30 cellular contexts compared by ENCODE assay signal in genomic region chrX:106751407-106751806, GRCh38. TPM values are rescaled to one million over a fixed set of nuclear protein-coding genes. Genes with fewer than 3 reads are reported as not detected.
DNase-seq lines count a peak whose midpoint lies in the region; ATAC-seq, FAIRE-seq and TF ChIP-seq lines count a peak whose summit lies in the region.
"Had no signal": no experiment of that assay in that cellular context is flagged by ENCODE, and none has a peak within 500 bp of the region (broad histone marks: within the 10 kb centered on the region; RNA-seq: fewer than 3 reads in every experiment).

No MANE protein-coding gene starts in this region.

- no peaks in the 10 kb centered on the region for H3K27me3 ChIP-seq in endodermal cell (ENCODE audit: control insufficient read depth, insufficient read depth, low read length, poor library complexity, severe bottlenecking)
- H3K27me3 ChIP-seq in HepG2 (ENCODE audit: control insufficient read depth in 1 of 2, insufficient read depth in 2 of 2, low read length in 2 of 2): no peaks in the 10 kb centered on the region
- no peaks in the 10 kb centered on the region for H3K27me3 ChIP-seq in right lobe of liver
- H3K27me3 ChIP-seq in trophoblast cell (ENCODE audit: insufficient read depth, low read length): no peaks in the 10 kb centered on the region
- H3K27me3 ChIP-seq in effector memory CD4-positive, alpha-beta T cell (replicated peaks; ENCODE audit: control insufficient read depth, insufficient read depth, low read length, poor library complexity, severe bottlenecking): no peaks in the 10 kb centered on the region
- H3K27me3 ChIP-seq: BE2C had no signal

- peaks cover 45% of the 10 kb centered on the region for H3K9me3 Mint-ChIP-seq in endodermal cell
- peaks cover 3% of the 10 kb centered on the region for H3K9me3 Mint-ChIP-seq in activated CD8-positive, alpha-beta T cell treated with anti-CD3 and anti-CD28 coated beads for 36 hours

- H3K27me3 Mint-ChIP-seq in endodermal cell (ENCODE audit: insufficient read depth): no peaks in the 10 kb centered on the region
- H3K27me3 Mint-ChIP-seq in activated CD8-positive, alpha-beta T cell treated with anti-CD3 and anti-CD28 coated beads for 36 hours: peaks cover 1% of the 10 kb centered on the region
- H3K27me3 Mint-ChIP-seq: CD4-positive, CD25-positive, alpha-beta regulatory T cell had no signal

- H3K4me3 ChIP-seq in endodermal cell (ENCODE audit: low read length) (no peak overlapping the region), HepG2 (replicated peaks in 1 of 3; ENCODE audit: insufficient read depth in 1 of 3, low read depth in 2 of 3, low read length in 3 of 3) (no peak overlapping the region), right lobe of liver (no peak overlapping the region), trophoblast cell (ENCODE audit: low read depth, low read length) (no peak overlapping the region)
- H3K4me3 ChIP-seq in effector memory CD4-positive, alpha-beta T cell (ENCODE audit: insufficient read depth, low read depth, low read length, poor library complexity, severe bottlenecking): no peak overlapping the region
- H3K4me3 ChIP-seq: BLaER1 had no signal

- peaks cover 20% of the 10 kb centered on the region for H4K20me1 ChIP-seq in HepG2 (ENCODE audit: insufficient read depth, low read length)
- H4K20me1 ChIP-seq: BLaER1 had no signal

- in situ Hi-C loops in HepG2 (cut with HindIII; ENCODE audit: extremely low pct_ligation_motif_present, low pct_unique_long_range_greater_than_20kb): no loop called here

- peak; percentile 35 for DNase-seq in endodermal cell
- no peak for DNase-seq in HepG2 (ENCODE audit: low spot score)
- DNase-seq in right lobe of liver: no peak
- DNase-seq in trophoblast cell: no peak
- DNase-seq in activated CD8-positive, alpha-beta T cell treated with anti-CD3 and anti-CD28 coated beads for 36 hours: no peak
- no peak for DNase-seq in central memory CD4-positive, alpha-beta T cell
- no peak for DNase-seq in effector memory CD4-positive, alpha-beta T cell
- DNase-seq: 8988T; ACHN; BE2C; C1 segment of cervical spinal cord; CD4-positive, alpha-beta memory T cell; CD4-positive, CD25-positive, alpha-beta regulatory T cell; CD8-positive, alpha-beta memory T cell; COR-L47; DMS 273 treated with DMSO at 0.1 percent for 48 hours; DMS153; DMS53; DMS79; DND-41; EL; GF-D8 had no signal

- H3K14ac ChIP-seq in trophoblast cell (ENCODE audit: low read length): no peak overlapping the region

- H3K36me3 Mint-ChIP-seq in endodermal cell (ENCODE audit: low read depth): no peaks in the 10 kb centered on the region
- no peaks in the 10 kb centered on the region for H3K36me3 Mint-ChIP-seq in activated CD8-positive, alpha-beta T cell treated with anti-CD3 and anti-CD28 coated beads for 36 hours (ENCODE audit: low read depth)
- H3K36me3 Mint-ChIP-seq: CD14-positive monocyte; CD4-positive, alpha-beta memory T cell; CD4-positive, CD25-positive, alpha-beta regulatory T cell; CD8-positive, alpha-beta memory T cell had no signal

- no peak for TF ChIP-seq CTCF in endodermal cell (conservative IDR thresholded peaks at IDR 0.05)
- no peak for TF ChIP-seq CTCF in HepG2 (CRISPR knock-in tag; IDR thresholded peaks at IDR 0.05)
- no peak for TF ChIP-seq CTCF in right lobe of liver (IDR thresholded peaks at IDR 0.05)
- no peak for TF ChIP-seq CTCF in activated CD8-positive, alpha-beta T cell treated with anti-CD3 and anti-CD28 coated beads for 36 hours (IDR thresholded peaks at IDR 0.05)

- H2AK5ac ChIP-seq in trophoblast cell (ENCODE audit: low read length): no peak overlapping the region

- H3K23ac ChIP-seq in trophoblast cell (ENCODE audit: low read length): no peak overlapping the region

- no peak overlapping the region for H4K8ac ChIP-seq in trophoblast cell (ENCODE audit: low read depth, low read length)

- no peak for TF ChIP-seq RAD21 in HepG2 (CRISPR knock-in tag; IDR thresholded peaks at IDR 0.05)

- H3K79me2 ChIP-seq in HepG2 (ENCODE audit: insufficient read depth, low read length) (peaks cover 36% of the 10 kb centered on the region), trophoblast cell (ENCODE audit: control insufficient read depth, insufficient read depth, low read length, poor library complexity) (no peaks in the 10 kb centered on the region)

- no peak overlapping the region for H2BK12ac ChIP-seq in trophoblast cell (ENCODE audit: low read length)

- H3K4me2 ChIP-seq in HepG2 (ENCODE audit: low read depth, low read length): no peak overlapping the region
- no peak overlapping the region for H3K4me2 ChIP-seq in trophoblast cell (ENCODE audit: low read length)
- H3K4me2 ChIP-seq: BLaER1 had no signal

- H3K4me1 ChIP-seq in endodermal cell (ENCODE audit: control insufficient read depth, insufficient read depth, low read length): no peaks in the 10 kb centered on the region
- peaks cover 29% of the 10 kb centered on the region for H3K4me1 ChIP-seq in HepG2 (ENCODE audit: insufficient read depth, low read length)
- no peaks in the 10 kb centered on the region for H3K4me1 ChIP-seq in right lobe of liver
- no peaks in the 10 kb centered on the region for H3K4me1 ChIP-seq in trophoblast cell (ENCODE audit: control insufficient read depth in 1 of 2, insufficient read depth in 2 of 2, low read length in 2 of 2)
- no peaks in the 10 kb centered on the region for H3K4me1 ChIP-seq in effector memory CD4-positive, alpha-beta T cell (ENCODE audit: control insufficient read depth, insufficient read depth, low read length, poor library complexity, severe bottlenecking)
- H3K4me1 ChIP-seq: BE2C, BLaER1 had no signal

- H4K91ac ChIP-seq in trophoblast cell (ENCODE audit: low read depth, low read length): peak overlapping the region; percentile 8

- H3K9ac ChIP-seq in endodermal cell (ENCODE audit: extremely low read depth, low read length, poor library complexity, severe bottlenecking) (no peak overlapping the region), HepG2 (ENCODE audit: insufficient read depth, low read depth, low read length) (no peak overlapping the region), trophoblast cell (ENCODE audit: low read length) (no peak overlapping the region)
- H3K9ac ChIP-seq: BLaER1 had no signal

- H3K27ac ChIP-seq in endodermal cell (ENCODE audit: low read depth, low read length): no peak overlapping the region
- no peak overlapping the region for H3K27ac ChIP-seq in HepG2 (ENCODE audit: extremely low read length, insufficient read depth, low read length)
- H3K27ac ChIP-seq in right lobe of liver: no peak overlapping the region
- peak overlapping the region; percentile 44 for H3K27ac ChIP-seq in trophoblast cell (ENCODE audit: low read depth, low read length)
- H3K27ac ChIP-seq in effector memory CD4-positive, alpha-beta T cell (ENCODE audit: insufficient read depth, low read length, poor library complexity, severe bottlenecking): no peak overlapping the region
- H3K27ac ChIP-seq: BLaER1 had no signal

- WGBS in endodermal cell (ENCODE audit: insufficient coverage in 1 of 2, insufficient read length in 1 of 2), 2 experiments: 75% methylated on average over 1 of the region's 3 CpGs; no CpG with 5 or more reads in 1 of the 2 experiments
- WGBS in HepG2 (ENCODE audit: low lambda C conversion rate): no CpG with 5 or more reads among the region's 3 CpGs
- WGBS in right lobe of liver (ENCODE audit: insufficient coverage, low coverage, low lambda C conversion rate, missing lambda C conversion rate): 60% methylated on average over 1 of the region's 3 CpGs
- no CpG with 5 or more reads among the region's 3 CpGs for WGBS in trophoblast cell (ENCODE audit: extremely low coverage, insufficient coverage, insufficient read length)

- no peaks in the 10 kb centered on the region for H3K4me1 Mint-ChIP-seq in endodermal cell
- no peaks in the 10 kb centered on the region for H3K4me1 Mint-ChIP-seq in activated CD8-positive, alpha-beta T cell treated with anti-CD3 and anti-CD28 coated beads for 36 hours (ENCODE audit: low read depth)
- H3K4me1 Mint-ChIP-seq: CD14-positive monocyte; CD4-positive, alpha-beta memory T cell; CD4-positive, CD25-positive, alpha-beta regulatory T cell; CD8-positive, alpha-beta memory T cell had no signal

- CTCF ChIA-PET in HepG2 (lab: Yijun Ruan, JAX; ENCODE audit: low intra/inter-chr PET ratio, low total read pairs): no interaction called here
- CTCF ChIA-PET in activated CD8-positive, alpha-beta T cell treated with anti-CD3 and anti-CD28 coated beads for 36 hours (lab: Charles Lee): interaction anchor here (0.7 kb wide), 1 partner anchor 272 kb away, joined by 3 read pairs; no protein-coding TSS in a partner anchor

- H2BK5ac ChIP-seq in trophoblast cell (ENCODE audit: low read depth, low read length, poor library complexity): no peak overlapping the region

- no peak overlapping the region for H2BK120ac ChIP-seq in trophoblast cell (ENCODE audit: insufficient read depth, low read length, poor library complexity)

- no peak overlapping the region for H3K27ac Mint-ChIP-seq in endodermal cell
- no peak overlapping the region for H3K27ac Mint-ChIP-seq in activated CD8-positive, alpha-beta T cell treated with anti-CD3 and anti-CD28 coated beads for 36 hours
- H3K27ac Mint-ChIP-seq: CD14-positive monocyte; CD4-positive, alpha-beta memory T cell; CD4-positive, CD25-positive, alpha-beta regulatory T cell had no signal

- H3K4ac ChIP-seq in trophoblast cell (ENCODE audit: low read depth, low read length): no peak overlapping the region

- no peaks in the 10 kb centered on the region for H3K36me3 ChIP-seq in endodermal cell (ENCODE audit: control insufficient read depth, insufficient read depth, low read length)
- H3K36me3 ChIP-seq in HepG2 (replicated peaks in 1 of 2; ENCODE audit: control insufficient read depth in 1 of 2, insufficient read depth in 2 of 2, low read length in 2 of 2): peaks cover 0 to 4% of the 10 kb centered on the region in 2 experiments; a peak in 1 of 5 replicates
- H3K36me3 ChIP-seq in right lobe of liver: no peaks in the 10 kb centered on the region
- no peaks in the 10 kb centered on the region for H3K36me3 ChIP-seq in trophoblast cell (ENCODE audit: control insufficient read depth in 1 of 2, insufficient read depth in 2 of 2, low read length in 2 of 2)
- no peaks in the 10 kb centered on the region for H3K36me3 ChIP-seq in effector memory CD4-positive, alpha-beta T cell (ENCODE audit: control insufficient read depth, insufficient read depth, low read length)
- H3K36me3 ChIP-seq: BE2C, BLaER1 had no signal

- no peak for FAIRE-seq in HepG2 (lab: Jason Lieb, UNC)
- FAIRE-seq: A204.1, G401.6, GM12891, GM19239 had no signal

- TF ChIP-seq POLR2A in HepG2 (IDR thresholded peaks at IDR 0.05; ENCODE audit: insufficient read depth in 1 of 2, low read depth in 2 of 2, low read length in 2 of 2) (no peak), right lobe of liver (IDR thresholded peaks at IDR 0.05) (no peak)

- intact Hi-C loops in HepG2 (cut with micrococcal nuclease; ENCODE audit: unreplicated experiment) (loop anchor here (10.0 kb wide), 1 partner anchor 267 kb away; no protein-coding TSS in a partner anchor), right lobe of liver (cut with DNase I) (no loop called here)
- intact Hi-C loops in activated CD8-positive, alpha-beta T cell treated with anti-CD3 and anti-CD28 coated beads for 36 hours (cut with micrococcal nuclease): no loop called here

- peaks cover 6% of the 10 kb centered on the region for H3K9me3 ChIP-seq in endodermal cell (ENCODE audit: control insufficient read depth, low read length)
- H3K9me3 ChIP-seq in HepG2 (ENCODE audit: low read length): no peaks in the 10 kb centered on the region; the same call in 1 of the 2 replicates
- no peaks in the 10 kb centered on the region for H3K9me3 ChIP-seq in right lobe of liver
- no peaks in the 10 kb centered on the region for H3K9me3 ChIP-seq in trophoblast cell (ENCODE audit: insufficient read depth, low read depth, low read length)
- peaks cover 3% of the 10 kb centered on the region for H3K9me3 ChIP-seq in effector memory CD4-positive, alpha-beta T cell (ENCODE audit: control insufficient read depth, low read length)
- H3K9me3 ChIP-seq: BE2C had no signal

- no peak for TF ChIP-seq EP300 in HepG2 (IDR thresholded peaks at IDR 0.05; ENCODE audit: low read depth in 2 of 2, low read length in 2 of 2)
- no peak for TF ChIP-seq EP300 in HepG2 (CRISPR knock-in tag; IDR thresholded peaks at IDR 0.05; ENCODE audit: borderline replicate concordance)

- no peaks in the 10 kb centered on the region for H3K79me1 ChIP-seq in trophoblast cell (ENCODE audit: low read length)

- no peak overlapping the region for H2AFZ ChIP-seq in HepG2 (ENCODE audit: low read length)
- no peak overlapping the region for H2AFZ ChIP-seq in trophoblast cell (ENCODE audit: insufficient read depth, low read length, poor library complexity)

- no peak overlapping the region for H3K18ac ChIP-seq in trophoblast cell (ENCODE audit: low read length)

- no peak overlapping the region for H4K12ac ChIP-seq in trophoblast cell (ENCODE audit: low read depth, low read length)

- ATAC-seq in HepG2: peak; percentile 49; the same call in 2 of the 3 replicates
- ATAC-seq in right lobe of liver: peak; percentile 29 to 70 (median 37)
- no peak for ATAC-seq in activated CD8-positive, alpha-beta T cell treated with anti-CD3 and anti-CD28 coated beads for 36 hours
- ATAC-seq in HG03457 (IDR thresholded peaks at IDR 0.05; ENCODE audit: unreplicated experiment): no peak

- no TSS peak for BruUV-seq in HepG2 (replicated peaks; lab: Mats Ljungman, UMichigan)

- POLR2A ChIA-PET in HepG2 (lab: Yijun Ruan, JAX): no interaction called here
- POLR2A ChIA-PET in activated CD8-positive, alpha-beta T cell treated with anti-CD3 and anti-CD28 coated beads for 36 hours (lab: Charles Lee): no interaction called here

- H3K4me3 Mint-ChIP-seq in endodermal cell: no peak overlapping the region
- H3K4me3 Mint-ChIP-seq in activated CD8-positive, alpha-beta T cell treated with anti-CD3 and anti-CD28 coated beads for 36 hours: no peak overlapping the region
- H3K4me3 Mint-ChIP-seq: CD14-positive monocyte; CD4-positive, alpha-beta memory T cell; CD4-positive, CD25-positive, alpha-beta regulatory T cell; CD8-positive, alpha-beta memory T cell had no signal

RNA-seq across cellular contexts. Expression of gene RNF128, which starts 24.9 kb away (rescaled TPM):
- total RNA-seq in endodermal cell: 1 to 10 TPM in 1 of 2 donors, under 1 TPM in 1; 0.48 to 1.1 TPM
- polyA plus RNA-seq in endodermal cell (2013, experiment 1 of 2): 0.89 TPM
- polyA plus RNA-seq in endodermal cell (2013, experiment 2 of 2): 0.50 TPM
- 9.7 and 18.5 TPM in 2 replicates for total RNA-seq in HepG2 (2016; rRNA removed; fragmentation: Illumina TruSeq; extraction: Trizol)
- 1.6 and 1.8 TPM in 2 replicates for total RNA-seq in HepG2 (2016; cell fraction: cytosol; rRNA removed; fragmentation: Illumina TruSeq; extraction: Trizol; ENCODE audit: low read depth)
- total RNA-seq in HepG2 (2016; cell fraction: insoluble cytoplasmic fraction; rRNA removed; fragmentation: Illumina TruSeq; extraction: Trizol): 10.1 and 19.1 TPM in 2 replicates
- total RNA-seq in HepG2 (2016; cell fraction: membrane; rRNA removed; fragmentation: Illumina TruSeq; extraction: Trizol): 3.8 and 4.0 TPM in 2 replicates
- 23.5 and 24.5 TPM in 2 replicates for total RNA-seq in HepG2 (2016; cell fraction: nucleus; rRNA removed; fragmentation: Illumina TruSeq; extraction: Trizol)
- polyA plus RNA-seq in HepG2 (2011; rRNA removed): 42.8 and 43.5 TPM in 2 replicates
- polyA plus RNA-seq in HepG2 (2011; cell fraction: cytosol; rRNA removed): 32.3 and 42.2 TPM in 2 replicates
- polyA plus RNA-seq in HepG2 (2011; cell fraction: nucleus; rRNA removed): 22.0 and 25.0 TPM in 2 replicates
- polyA plus RNA-seq in HepG2 (2012): 52.9 and 69.8 TPM in 2 replicates
- polyA plus RNA-seq in HepG2 (2016; cell fraction: cytosol; fragmentation: Illumina TruSeq; extraction: Trizol; ENCODE audit: low read depth): 0.83 and 0.86 TPM in 2 replicates
- 11.3 and 11.6 TPM in 2 replicates for polyA plus RNA-seq in HepG2 (2016; cell fraction: insoluble cytoplasmic fraction; fragmentation: Illumina TruSeq; extraction: Trizol; ENCODE audit: low read depth)
- 2.1 and 2.3 TPM in 2 replicates for polyA plus RNA-seq in HepG2 (2016; cell fraction: membrane; fragmentation: Illumina TruSeq; extraction: Trizol; ENCODE audit: low read depth)
- 34.1 and 36.2 TPM in 2 replicates for polyA plus RNA-seq in HepG2 (2016; cell fraction: nucleus; fragmentation: Illumina TruSeq; extraction: Trizol; ENCODE audit: insufficient read depth, low read depth)
- 73.8 TPM in 1 of 2 replicates, not detected in the other for polyA minus RNA-seq in HepG2 (2011; rRNA and poly(A)+ RNA removed; ENCODE audit: low replicate concordance)
- polyA minus RNA-seq in HepG2 (2011; cell fraction: cytosol; rRNA and poly(A)+ RNA removed): 74.3 and 77.9 TPM in 2 replicates
- polyA minus RNA-seq in HepG2 (2011; cell fraction: nucleus; rRNA and poly(A)+ RNA removed): 60.5 and 65.3 TPM in 2 replicates
- 10 to 100 TPM; 39.4 to 48.7 (median 45.4) TPM for total RNA-seq in right lobe of liver
- 7.8 and 8.7 TPM in 2 replicates for polyA plus RNA-seq in trophoblast cell (2013)
- not detected for total RNA-seq in activated CD8-positive, alpha-beta T cell treated with anti-CD3 and anti-CD28 coated beads for 36 hours
- total RNA-seq: A673; CD4-positive, CD25-positive, alpha-beta regulatory T cell; CD8-positive, alpha-beta memory T cell had no signal
- polyA plus RNA-seq: CD14-positive monocyte; CD4-positive, CD25-positive, alpha-beta regulatory T cell; CD8-positive, alpha-beta memory T cell had no signal

RNA-seq across cellular contexts. Expression of gene TBC1D8B, which starts 51.1 kb away (rescaled TPM):
- total RNA-seq in endodermal cell: 1 to 10 TPM; 4.0 to 5.5 TPM
- polyA plus RNA-seq in endodermal cell (2013, experiment 1 of 2): 1.7 TPM
- 1.7 TPM for polyA plus RNA-seq in endodermal cell (2013, experiment 2 of 2)
- total RNA-seq in HepG2 (2016; rRNA removed; fragmentation: Illumina TruSeq; extraction: Trizol): 7.2 and 11.6 TPM in 2 replicates
- total RNA-seq in HepG2 (2016; cell fraction: cytosol; rRNA removed; fragmentation: Illumina TruSeq; extraction: Trizol; ENCODE audit: low read depth): 0.71 and 1.1 TPM in 2 replicates
- total RNA-seq in HepG2 (2016; cell fraction: insoluble cytoplasmic fraction; rRNA removed; fragmentation: Illumina TruSeq; extraction: Trizol): 6.7 and 11.4 TPM in 2 replicates
- total RNA-seq in HepG2 (2016; cell fraction: membrane; rRNA removed; fragmentation: Illumina TruSeq; extraction: Trizol): 1.8 and 2.3 TPM in 2 replicates
- total RNA-seq in HepG2 (2016; cell fraction: nucleus; rRNA removed; fragmentation: Illumina TruSeq; extraction: Trizol): 10.4 and 10.7 TPM in 2 replicates
- 4.0 and 6.2 TPM in 2 replicates for polyA plus RNA-seq in HepG2 (2011; rRNA removed)
- 1.7 and 3.1 TPM in 2 replicates for polyA plus RNA-seq in HepG2 (2011; cell fraction: cytosol; rRNA removed)
- 2.1 and 3.1 TPM in 2 replicates for polyA plus RNA-seq in HepG2 (2011; cell fraction: nucleus; rRNA removed)
- polyA plus RNA-seq in HepG2 (2012): 4.7 and 5.9 TPM in 2 replicates
- 0.18 and 0.25 TPM in 2 replicates for polyA plus RNA-seq in HepG2 (2016; cell fraction: cytosol; fragmentation: Illumina TruSeq; extraction: Trizol; ENCODE audit: low read depth)
- 8.1 TPM in 2 replicates for polyA plus RNA-seq in HepG2 (2016; cell fraction: insoluble cytoplasmic fraction; fragmentation: Illumina TruSeq; extraction: Trizol; ENCODE audit: low read depth)
- polyA plus RNA-seq in HepG2 (2016; cell fraction: membrane; fragmentation: Illumina TruSeq; extraction: Trizol; ENCODE audit: low read depth): 0.56 and 0.88 TPM in 2 replicates
- polyA plus RNA-seq in HepG2 (2016; cell fraction: nucleus; fragmentation: Illumina TruSeq; extraction: Trizol; ENCODE audit: insufficient read depth, low read depth): 9.5 and 10.3 TPM in 2 replicates
- polyA minus RNA-seq in HepG2 (2011; rRNA and poly(A)+ RNA removed; ENCODE audit: low replicate concordance): 0.05 and 3.7 TPM in 2 replicates
- polyA minus RNA-seq in HepG2 (2011; cell fraction: cytosol; rRNA and poly(A)+ RNA removed): 5.5 and 6.3 TPM in 2 replicates
- polyA minus RNA-seq in HepG2 (2011; cell fraction: nucleus; rRNA and poly(A)+ RNA removed): 13.8 and 14.2 TPM in 2 replicates
- total RNA-seq in right lobe of liver: 1 to 10 TPM; 6.6 to 9.6 (median 8.2) TPM
- polyA plus RNA-seq in trophoblast cell (2013): 2.9 and 3.0 TPM in 2 replicates
- total RNA-seq in activated CD8-positive, alpha-beta T cell treated with anti-CD3 and anti-CD28 coated beads for 36 hours: under 1 TPM; 0.40 to 0.47 TPM

Comparison
In these comparisons a context has a peak if more than half of its experiments do, and no peak if none do; other contexts are left out.
1. ATAC-seq: peak in HepG2 (single experiment) and right lobe of liver (4 of 4); none in activated CD8-positive, alpha-beta T cell treated with anti-CD3 and anti-CD28 coated beads for 36 hours (single experiment) and HG03457 (single experiment).